Comparison of ENCODE assay signal across 8 cellular contexts in the genomic region with DNA sequence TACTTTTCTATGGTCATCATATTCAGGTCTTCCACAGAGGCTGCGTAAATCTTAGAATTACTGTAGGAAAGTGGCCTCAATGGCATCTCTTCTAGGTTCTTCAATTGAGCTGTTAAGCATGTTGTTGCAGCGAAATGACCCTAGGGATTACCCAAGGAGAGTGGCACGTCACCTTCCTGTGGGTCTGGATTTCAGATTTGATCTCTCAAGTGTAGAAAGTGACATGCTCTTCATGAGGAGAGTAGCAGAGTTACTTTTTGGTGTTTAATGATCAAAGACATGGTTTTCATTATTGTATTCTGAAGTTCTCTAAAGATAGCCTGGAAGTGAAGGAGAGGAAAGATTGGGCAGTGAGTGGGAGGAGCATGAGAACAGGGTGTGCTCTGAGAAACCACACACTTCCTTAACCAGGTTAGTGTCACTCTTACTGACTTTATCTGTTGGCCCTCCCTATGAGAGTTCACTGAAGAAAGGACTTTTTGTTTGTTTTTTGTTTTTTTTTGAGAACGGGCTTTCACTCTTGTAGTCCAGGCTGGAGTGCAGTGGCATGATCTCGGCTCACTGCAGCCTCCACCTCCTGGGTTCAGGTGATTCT.
A peak's percentile ranks its signal among the peaks of the same experiment; 100 is the strongest.
DNase-seq lines count a peak whose midpoint lies in the region; ATAC-seq, FAIRE-seq and TF ChIP-seq lines count a peak whose summit lies in the region.

No MANE protein-coding gene starts in this region.

- TF ChIP-seq POLR2A in GM12892 (IDR thresholded peaks at IDR 0.05; ENCODE audit: low read depth, low read length), result no peak

- peaks cover 7% of the 10 kb centered on the region for H3K9me3 Mint-ChIP-seq in glutamatergic neuron (ENCODE audit: unreplicated experiment)

- no peak overlapping the region for H3K4me3 Mint-ChIP-seq in glutamatergic neuron (ENCODE audit: unreplicated experiment)

- H3K27ac ChIP-seq in KOPT-K1 (ENCODE audit: low read depth, low read length, poor library complexity, severe bottlenecking), result peak overlapping the region; percentile 3

- DNase-seq in GM12892 (ENCODE audit: insufficient read length), result no peak
- DNase-seq in left ventricle myocardium superior, result no peak
- no peak for DNase-seq in AG20443 (ENCODE audit: low spot score)
- DNase-seq in glutamatergic neuron, result no peak
- no peak for DNase-seq in SW 1271 (lab: John Stamatoyannopoulos, UW)
- DNase-seq in NCI-H2171 treated with DMSO at 0.1 percent for 48 hours (lab: John Stamatoyannopoulos, UW), result no peak

- no peak for TF ChIP-seq CTCF in glutamatergic neuron (IDR thresholded peaks at IDR 0.05; ENCODE audit: partially characterized antibody, unreplicated experiment)

- H3K9me3 ChIP-seq in KOPT-K1 (ENCODE audit: insufficient read depth, low read length, poor library complexity, severe bottlenecking), result no peaks in the 10 kb centered on the region

- no peaks in the 10 kb centered on the region for H3K36me3 Mint-ChIP-seq in glutamatergic neuron (ENCODE audit: unreplicated experiment)

- FAIRE-seq in GM12892 (lab: Jason Lieb, UNC), result peak; percentile 89

- no peak overlapping the region for H3K27ac Mint-ChIP-seq in glutamatergic neuron (ENCODE audit: unreplicated experiment)

- no peaks in the 10 kb centered on the region; the same call in 1 of the 2 replicates for H3K36me3 ChIP-seq in KOPT-K1 (ENCODE audit: insufficient read depth, low read length)

- H3K4me1 Mint-ChIP-seq in glutamatergic neuron (ENCODE audit: low read depth, unreplicated experiment), result peaks cover 8% of the 10 kb centered on the region

- H3K27me3 Mint-ChIP-seq in glutamatergic neuron (ENCODE audit: unreplicated experiment), result no peaks in the 10 kb centered on the region

- ATAC-seq in GM21526 (IDR thresholded peaks at IDR 0.05; ENCODE audit: low FRiP score, unreplicated experiment), result peak; percentile 86
- ATAC-seq in left ventricle myocardium superior, result peak; percentile 34

- intact Hi-C loops in left ventricle myocardium superior (cut with micrococcal nuclease), result no loop called here
